In genomic region chr12:6469609-6470374, GRCh38 we compare ENCODE assay signal across 7 cellular contexts. TPM values are rescaled to one million over a fixed set of nuclear protein-coding genes. Genes with fewer than 3 reads are reported as not detected.
A peak's percentile ranks its signal among the peaks of the same experiment; 100 is the strongest.
DNase-seq lines count a peak whose midpoint lies in the region; ATAC-seq and TF ChIP-seq lines count a peak whose summit lies in the region.

No MANE protein-coding gene starts in this region.

- peak; percentile 12 for ATAC-seq in GM23338
- no peak for ATAC-seq in GM21515 (IDR thresholded peaks at IDR 0.05; ENCODE audit: unreplicated experiment)

- H3K27ac ChIP-seq in GM23338 (ENCODE audit: low read depth) (peak overlapping the region; percentile 95; the same call in 1 of the 2 replicates), SJSA1 (no peak overlapping the region)

- peaks cover 22% of the 10 kb centered on the region for H3K79me2 ChIP-seq in GM23338 (replicated peaks; ENCODE audit: insufficient read depth)

- H3K4me2 ChIP-seq in GM23338: peak overlapping the region; percentile 98

- H3F3A ChIP-seq in GM23338 (replicated peaks; ENCODE audit: low read depth): peaks cover 18% of the 10 kb centered on the region

- peaks cover 8% of the 10 kb centered on the region for H4K20me1 ChIP-seq in GM23338 (replicated peaks; ENCODE audit: insufficient read depth)

- DNase-seq in GM23338 (ENCODE audit: low spot score) (peak; percentile 59), SJSA1 (ENCODE audit: low read depth in 1 of 2, low spot score in 2 of 2) (no peak), fibroblast of peridontal ligament (ENCODE audit: extremely low read depth) (peak; percentile 30), skeletal muscle cell (ENCODE audit: low read depth) (no peak), HCEC 1CT (no peak), NOMO-1 (lab: John Stamatoyannopoulos, UW; ENCODE audit: unreplicated experiment in 2 of 2) (no peak)

- peaks cover 22% of the 10 kb centered on the region for H3K36me3 Mint-ChIP-seq in GM23338 (ENCODE audit: low read depth)

- peak overlapping the region; percentile 71 for H3K4me3 Mint-ChIP-seq in GM23338

- TF ChIP-seq CTCF in GM23338 (conservative IDR thresholded peaks at IDR 0.05; ENCODE audit: low read depth in 2 of 2): no peak

- peaks cover 14% of the 10 kb centered on the region for H3K4me1 ChIP-seq in GM23338 (ENCODE audit: insufficient read depth)
- peaks cover 34% of the 10 kb centered on the region for H3K4me1 ChIP-seq in SJSA1 (replicated peaks)

- H3K4me1 Mint-ChIP-seq in GM23338: peaks cover 16% of the 10 kb centered on the region

- H3K36me3 ChIP-seq in GM23338 (ENCODE audit: insufficient read depth): peaks cover 3% of the 10 kb centered on the region; the same call in 1 of the 2 replicates
- peaks cover 25% of the 10 kb centered on the region for H3K36me3 ChIP-seq in SJSA1

- H3K4me3 ChIP-seq in GM23338 (peak overlapping the region; percentile 98), SJSA1 (peak overlapping the region; percentile 54), skeletal muscle cell (ENCODE audit: low read depth, low read length) (peak overlapping the region; percentile 74)

- H3K9me3 Mint-ChIP-seq in GM23338: peaks cover 3% of the 10 kb centered on the region

- H2AFZ ChIP-seq in GM23338: peak overlapping the region; percentile 94

- peaks cover 8% of the 10 kb centered on the region for H3K27me3 Mint-ChIP-seq in GM23338 (ENCODE audit: insufficient read depth, low read depth, poor library complexity)

- H3K9me2 ChIP-seq in GM23338 (ENCODE audit: insufficient read depth): no peaks in the 10 kb centered on the region

- no peak overlapping the region for H3K27ac Mint-ChIP-seq in GM23338

- H3K27me3 ChIP-seq in GM23338 (ENCODE audit: insufficient read depth) (no peaks in the 10 kb centered on the region), SJSA1 (replicated peaks) (no peaks in the 10 kb centered on the region)

- no peaks in the 10 kb centered on the region for H3K9me3 ChIP-seq in SJSA1 (replicated peaks)

TF ChIP-seq in GM23338, 12 proteins besides CTCF, POLR2A, EP300 and RAD21:
- TF ChIP-seq JUNB (IDR thresholded peaks at IDR 0.05; ENCODE audit: unreplicated experiment) (no peak), EZH2phosphoT487 (IDR thresholded peaks at IDR 0.05; ENCODE audit: unreplicated experiment) (no peak), EZH2 (IDR thresholded peaks at IDR 0.05; ENCODE audit: low read depth, unreplicated experiment) (no peak), REST (IDR thresholded peaks at IDR 0.05; ENCODE audit: unreplicated experiment) (no peak), NANOG (IDR thresholded peaks at IDR 0.05; ENCODE audit: borderline replicate concordance) (no peak), ETS1 (IDR thresholded peaks at IDR 0.05) (0 out of 2 replicates have a peak, but pooled peaks have one; percentile 0), ZNF331 (CRISPR knock-in tag; IDR thresholded peaks at IDR 0.05; ENCODE audit: low read depth) (no peak)
TF ChIP-seq in GM23338: peak in this region for 1.

RNA-seq across cellular contexts. Expression of gene VAMP1, which starts 0.7 kb away (rescaled TPM):
- 13.9 and 18.3 TPM in 2 replicates for total RNA-seq in GM23338 (2014; rRNA removed; shearing (Covaris generic))
- polyA plus RNA-seq in GM23338 (2016; fragmentation: Nextera tagmentation; extraction: Ambion mirVana): 11.2 and 16.1 TPM in 2 replicates
- 2.4 and 6.4 TPM in 2 replicates for total RNA-seq in SJSA1 (2014; rRNA removed; shearing (Covaris generic))

RNA-seq across cellular contexts. Expression of gene TAPBPL, which starts 17.9 kb away (rescaled TPM):
- total RNA-seq in GM23338 (2014; rRNA removed; shearing (Covaris generic)): 0.59 and 0.66 TPM in 2 replicates
- polyA plus RNA-seq in GM23338 (2016; fragmentation: Nextera tagmentation; extraction: Ambion mirVana): 0.52 and 0.65 TPM in 2 replicates
- total RNA-seq in SJSA1 (2014; rRNA removed; shearing (Covaris generic)): 1.1 and 5.4 TPM in 2 replicates

RNA-seq across cellular contexts. Expression of gene MRPL51, which starts 23.3 kb away (rescaled TPM):
- 75.1 and 93.9 TPM in 2 replicates for total RNA-seq in GM23338 (2014; rRNA removed; shearing (Covaris generic))
- 432 and 463 TPM in 2 replicates for polyA plus RNA-seq in GM23338 (2016; fragmentation: Nextera tagmentation; extraction: Ambion mirVana)
- 213 and 264 TPM in 2 replicates for total RNA-seq in SJSA1 (2014; rRNA removed; shearing (Covaris generic))

RNA-seq across cellular contexts. Expression of gene NCAPD2, which starts 24.1 kb away (rescaled TPM):
- total RNA-seq in GM23338 (2014; rRNA removed; shearing (Covaris generic)): 217 and 389 TPM in 2 replicates
- 32.7 and 34.2 TPM in 2 replicates for polyA plus RNA-seq in GM23338 (2016; fragmentation: Nextera tagmentation; extraction: Ambion mirVana)
- 84.0 and 131 TPM in 2 replicates for total RNA-seq in SJSA1 (2014; rRNA removed; shearing (Covaris generic))

RNA-seq across cellular contexts. Expression of gene CD27, which starts 25.0 kb away (rescaled TPM):
- not detected in 2 replicates for total RNA-seq in GM23338 (2014; rRNA removed; shearing (Covaris generic))
- polyA plus RNA-seq in GM23338 (2016; fragmentation: Nextera tagmentation; extraction: Ambion mirVana): 0.49 and 0.53 TPM in 2 replicates
- not detected in 2 replicates for total RNA-seq in SJSA1 (2014; rRNA removed; shearing (Covaris generic))

Comparison
In these comparisons a context has a peak if more than half of its experiments do, and no peak if none do; other contexts are left out.
1. DNase-seq: peak in GM23338 (single experiment) and fibroblast of peridontal ligament (single experiment); none in SJSA1 (0 of 2), skeletal muscle cell (single experiment), HCEC 1CT (single experiment) and NOMO-1 (0 of 2).
2. Peak in every context shown above with its lines, with median percentiles within 50 percentile points of each other: H3K4me3 ChIP-seq.